ENCODE assay signal across 1 cellular context in genomic region chrX:119402588-119402987, GRCh38.
TF ChIP-seq lines count a peak whose summit lies in the region.

No MANE protein-coding gene starts in this region.

TF ChIP-seq in K562, 482 proteins besides CTCF, POLR2A, EP300 and RAD21 (continued from another document):
- TF ChIP-seq ZNF512 (tag; IDR thresholded peaks at IDR 0.05): no peak
- TF ChIP-seq ZSCAN29 (IDR thresholded peaks at IDR 0.05): no peak
- TF ChIP-seq MCM5 (IDR thresholded peaks at IDR 0.05; ENCODE audit: low read depth): no peak
- TF ChIP-seq MAFF (IDR thresholded peaks at IDR 0.05; ENCODE audit: low read length): no peak
- no peak for TF ChIP-seq ZNF316 (IDR thresholded peaks at IDR 0.05)
